Comparison of ENCODE assay signal across 26 cellular contexts in the genomic region with DNA sequence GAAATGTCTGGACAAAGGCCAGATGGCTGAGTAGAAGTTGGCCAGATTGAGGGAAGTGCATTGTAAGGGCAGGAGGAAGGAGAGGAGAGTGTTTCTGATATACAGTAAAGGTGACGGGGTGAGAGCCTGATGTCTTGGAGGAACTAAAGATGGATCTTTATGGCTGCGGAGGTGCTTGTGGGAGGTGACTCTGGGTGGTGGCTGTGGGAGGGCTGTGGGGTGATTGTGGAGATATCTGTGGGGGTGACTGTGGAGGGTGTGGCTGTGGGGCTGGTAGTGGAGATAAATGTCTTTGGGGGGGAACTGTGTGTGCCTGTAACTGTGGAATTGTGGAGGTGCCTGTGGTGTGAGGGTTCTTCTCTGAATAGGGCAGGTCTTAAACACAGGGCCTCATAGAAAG.
"Had no signal": no experiment of that assay in that cellular context is flagged by ENCODE, and none has a peak within 500 bp of the region (broad histone marks: within the 10 kb centered on the region; RNA-seq: fewer than 3 reads in every experiment).

No MANE protein-coding gene starts in this region.

- DNase-seq: activated CD4-positive, alpha-beta memory T cell treated with anti-CD3 and anti-CD28 coated beads for 36 hours; activated CD4-positive, alpha-beta T cell treated with anti-CD3 and anti-CD28 coated beads for 48 hours; activated gamma-delta T cell treated with Interleukin-2 at 50 U/mL for 16 hours; activated naive CD4-positive, alpha-beta T cell treated with anti-CD3 and anti-CD28 coated beads, Interleukin-2, amount 50 U/mL, for 16 hours; activated T-cell treated with anti-CD3 and anti-CD28 coated beads, Interleukin-2, amount 50 U/mL, for 4 hours; cerebellar nuclear complex; dorsolateral prefrontal cortex; effector memory CD4-positive, alpha-beta T cell; hypothalamus; kidney glomerular epithelial cell; left lung; mucosa of descending colon; posterior cingulate gyrus; stimulated activated CD4-positive, alpha-beta T cell treated with anti-CD3 and anti-CD28 coated beads, Interleukin-4, amount 100 ng/mL, for 24 hours; stimulated activated naive CD8-positive, alpha-beta T cell treated with anti-CD3 and anti-CD28 coated beads, Interleukin-15, amount 100 ng/mL, for 72 hours; substantia nigra; T-helper 2 cell; uterus had no signal

- H3K4me1 Mint-ChIP-seq: activated T-helper 17 cell treated with anti-CD3 and anti-CD28 coated beads, Interleukin-2, amount 50 U/mL, for 72 hours; stimulated activated memory B cell treated with anti-CD40 and anti-IgM and Interleukin-4, amounts not matched to agents 10 μg/mL and 1 μg/mL and 100 μg/mL, for 72 hours; stimulated activated naive CD8-positive, alpha-beta T cell treated with anti-CD3 and anti-CD28 coated beads, Interleukin-15, amount 100 ng/mL, for 72 hours had no signal

- H3K4me3 Mint-ChIP-seq: activated CD4-positive, alpha-beta memory T cell treated with anti-CD3 and anti-CD28 coated beads for 36 hours; activated T-cell treated with anti-CD3 and anti-CD28 coated beads, Interleukin-2, amount 50 U/mL, for 4 hours; activated T-helper 17 cell treated with anti-CD3 and anti-CD28 coated beads, Interleukin-2, amount 50 U/mL, for 72 hours; natural killer cell treated with Interleukin-12 subunit alpha and Interleukin-12 subunit beta and Interleukin-15 and Interleukin-18, amount 100 ng/mL, for 72 hours; stimulated activated memory B cell treated with anti-CD40 and anti-IgM and Interleukin-4, amounts not matched to agents 10 μg/mL and 1 μg/mL and 100 μg/mL, for 72 hours; stimulated activated naive CD8-positive, alpha-beta T cell treated with anti-CD3 and anti-CD28 coated beads, Interleukin-15, amount 100 ng/mL, for 72 hours; type B pancreatic cell had no signal

- H3K36me3 ChIP-seq: left lung, uterus had no signal

- H3K27me3 Mint-ChIP-seq: activated CD4-positive, alpha-beta memory T cell treated with anti-CD3 and anti-CD28 coated beads for 36 hours had no signal

- H3K4me1 ChIP-seq: left lung, uterus had no signal

- H3K4me3 ChIP-seq: coronary artery, dorsolateral prefrontal cortex, left lung, mucosa of descending colon, skin epidermis, uterus had no signal

- H3K27me3 ChIP-seq: dorsolateral prefrontal cortex, left lung, uterus had no signal

- H3K27ac Mint-ChIP-seq: activated CD4-positive, alpha-beta memory T cell treated with anti-CD3 and anti-CD28 coated beads for 36 hours; activated T-helper 17 cell treated with anti-CD3 and anti-CD28 coated beads, Interleukin-2, amount 50 U/mL, for 72 hours; natural killer cell treated with Interleukin-12 subunit alpha and Interleukin-12 subunit beta and Interleukin-15 and Interleukin-18, amount 100 ng/mL, for 72 hours; stimulated activated memory B cell treated with anti-CD40 and anti-IgM and Interleukin-4, amounts not matched to agents 10 μg/mL and 1 μg/mL and 100 μg/mL, for 72 hours; stimulated activated naive CD8-positive, alpha-beta T cell treated with anti-CD3 and anti-CD28 coated beads, Interleukin-15, amount 100 ng/mL, for 72 hours; type B pancreatic cell had no signal

- H3K27ac ChIP-seq: coronary artery, dorsolateral prefrontal cortex, left lung, skin epidermis, uterus, VCaP had no signal

- H3K36me3 Mint-ChIP-seq: activated CD4-positive, alpha-beta memory T cell treated with anti-CD3 and anti-CD28 coated beads for 36 hours; natural killer cell treated with Interleukin-12 subunit alpha and Interleukin-12 subunit beta and Interleukin-15 and Interleukin-18, amount 100 ng/mL, for 72 hours; stimulated activated memory B cell treated with anti-CD40 and anti-IgM and Interleukin-4, amounts not matched to agents 10 μg/mL and 1 μg/mL and 100 μg/mL, for 72 hours; type B pancreatic cell had no signal

- H3K9me3 Mint-ChIP-seq: activated CD4-positive, alpha-beta memory T cell treated with anti-CD3 and anti-CD28 coated beads for 36 hours; activated T-cell treated with anti-CD3 and anti-CD28 coated beads, Interleukin-2, amount 50 U/mL, for 4 hours; activated T-helper 17 cell treated with anti-CD3 and anti-CD28 coated beads, Interleukin-2, amount 50 U/mL, for 72 hours; natural killer cell treated with Interleukin-12 subunit alpha and Interleukin-12 subunit beta and Interleukin-15 and Interleukin-18, amount 100 ng/mL, for 72 hours; stimulated activated memory B cell treated with anti-CD40 and anti-IgM and Interleukin-4, amounts not matched to agents 10 μg/mL and 1 μg/mL and 100 μg/mL, for 72 hours; stimulated activated naive CD8-positive, alpha-beta T cell treated with anti-CD3 and anti-CD28 coated beads, Interleukin-15, amount 100 ng/mL, for 72 hours; type B pancreatic cell had no signal

- H3K9me3 ChIP-seq: left lung, mucosa of descending colon, uterus had no signal

- ATAC-seq: activated T-cell treated with anti-CD3 and anti-CD28 coated beads, Interleukin-2, amount 50 U/mL, for 4 hours; activated T-helper 17 cell treated with anti-CD3 and anti-CD28 coated beads, Interleukin-2, amount 50 U/mL, for 72 hours; left lung; mucosa of descending colon; sciatic nerve; stimulated activated memory B cell treated with anti-CD40 and anti-IgM and Interleukin-4, amounts not matched to agents 10 μg/mL and 1 μg/mL and 100 μg/mL, for 72 hours; stimulated activated naive CD8-positive, alpha-beta T cell treated with anti-CD3 and anti-CD28 coated beads, Interleukin-15, amount 100 ng/mL, for 72 hours had no signal
